Comparison of ENCODE assay signal across 9 cellular contexts in the genomic region with DNA sequence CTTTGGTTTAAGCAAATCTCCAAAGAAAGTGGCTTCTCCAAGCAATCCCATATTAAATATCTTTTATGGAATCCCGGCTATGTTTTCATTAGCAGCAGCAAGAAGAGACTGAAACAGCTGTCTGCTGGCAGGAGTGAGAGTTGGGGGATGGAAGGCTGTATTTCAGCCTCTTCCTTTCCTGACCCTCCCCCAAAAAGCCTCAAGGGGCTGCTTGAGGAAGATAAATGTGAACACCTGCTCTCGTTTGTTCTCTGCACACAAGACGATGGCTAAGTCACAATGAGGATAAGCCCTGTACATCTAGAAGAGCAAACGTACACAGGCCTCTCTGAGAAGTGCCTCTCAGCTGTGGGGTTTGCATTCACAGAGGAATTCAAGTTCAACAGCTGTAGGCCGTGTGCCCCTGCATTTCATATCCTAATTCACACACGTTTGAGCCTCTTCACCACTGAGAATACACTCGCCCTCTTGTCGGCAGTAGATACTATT. TPM values are rescaled to one million over a fixed set of nuclear protein-coding genes. Genes with fewer than 3 reads are reported as not detected.
DNase-seq lines count a peak whose midpoint lies in the region; ATAC-seq and TF ChIP-seq lines count a peak whose summit lies in the region.
"Had no signal": no experiment of that assay in that cellular context is flagged by ENCODE, and none has a peak within 500 bp of the region (broad histone marks: within the 10 kb centered on the region; RNA-seq: fewer than 3 reads in every experiment).

No MANE protein-coding gene starts in this region.

- TF ChIP-seq POLR2A in right lobe of liver (IDR thresholded peaks at IDR 0.05), result no peak
- no peak for TF ChIP-seq POLR2A in lower leg skin (IDR thresholded peaks at IDR 0.05)

- ATAC-seq in GM21447 (IDR thresholded peaks at IDR 0.05; ENCODE audit: unreplicated experiment) (peak; percentile 59), right lobe of liver (no peak)
- no peak for ATAC-seq in activated CD4-positive, CD25-positive, alpha-beta regulatory T cell treated with anti-CD3 and anti-CD28 coated beads, Interleukin-2, amount 50 U/mL, for 24 hours

- peaks cover 82% of the 10 kb centered on the region for H3K4me1 ChIP-seq in effector memory CD4-positive, alpha-beta T cell (ENCODE audit: control insufficient read depth, insufficient read depth, low read length, poor library complexity, severe bottlenecking)
- no peaks in the 10 kb centered on the region for H3K4me1 ChIP-seq in right lobe of liver
- H3K4me1 ChIP-seq: parathyroid adenoma had no signal

- intact Hi-C loops in right lobe of liver (cut with DNase I), result no loop called here
- intact Hi-C loops in lower leg skin (cut with DNase I; ENCODE audit: low total_unique reads), result no loop called here

- peak overlapping the region; percentile 39 for H3K27ac ChIP-seq in effector memory CD4-positive, alpha-beta T cell (ENCODE audit: insufficient read depth, low read length, poor library complexity, severe bottlenecking)
- H3K27ac ChIP-seq in right lobe of liver, result no peak overlapping the region
- H3K27ac ChIP-seq: parathyroid adenoma had no signal

- H3K4me3 ChIP-seq in effector memory CD4-positive, alpha-beta T cell (ENCODE audit: insufficient read depth, low read depth, low read length, poor library complexity, severe bottlenecking), result peak overlapping the region; percentile 32
- H3K4me3 ChIP-seq in right lobe of liver, result no peak overlapping the region
- H3K4me3 ChIP-seq in lower leg skin (ENCODE audit: low read depth, poor library complexity, severe bottlenecking), result no peak overlapping the region

- WGBS in right lobe of liver (ENCODE audit: insufficient coverage, low coverage, low lambda C conversion rate, missing lambda C conversion rate), result 41% methylated on average over 6 of the region's 8 CpGs
- WGBS in lower leg skin, 2 donors, result 74 to 82% methylated on average over 8 of the region's 8 CpGs

- TF ChIP-seq CTCF in right lobe of liver (IDR thresholded peaks at IDR 0.05) (no peak), lower leg skin (IDR thresholded peaks at IDR 0.05) (no peak)

- no peaks in the 10 kb centered on the region for H3K27me3 ChIP-seq in effector memory CD4-positive, alpha-beta T cell (replicated peaks; ENCODE audit: control insufficient read depth, insufficient read depth, low read length, poor library complexity, severe bottlenecking)
- no peaks in the 10 kb centered on the region for H3K27me3 ChIP-seq in right lobe of liver

- H3K9me3 ChIP-seq in effector memory CD4-positive, alpha-beta T cell (ENCODE audit: control insufficient read depth, low read length), result no peaks in the 10 kb centered on the region
- no peaks in the 10 kb centered on the region for H3K9me3 ChIP-seq in right lobe of liver

- DNase-seq in DMS153 (lab: John Stamatoyannopoulos, UW), result peak; percentile 70
- peak; percentile 100 for DNase-seq in NCI-H187 treated with DMSO at 0.1 percent for 48 hours (lab: John Stamatoyannopoulos, UW)
- DNase-seq in effector memory CD4-positive, alpha-beta T cell, result no peak
- DNase-seq in right lobe of liver, result no peak
- no peak for DNase-seq in activated CD4-positive, alpha-beta T cell treated with anti-CD3 and anti-CD28 coated beads, Interleukin-2, amount 50 U/mL, for 48 hours
- DNase-seq in lower leg skin (ENCODE audit: low spot score in 2 of 2), result no peak

- peaks cover 24% of the 10 kb centered on the region for H3K36me3 ChIP-seq in effector memory CD4-positive, alpha-beta T cell (ENCODE audit: control insufficient read depth, insufficient read depth, low read length)
- no peaks in the 10 kb centered on the region for H3K36me3 ChIP-seq in right lobe of liver

RNA-seq across cellular contexts. Expression of a gene that starts 16.3 kb away (rescaled TPM):
- total RNA-seq in right lobe of liver (1 to 10 TPM; 1.8 to 4.6 (median 3.5) TPM), lower leg skin (10 to 100 TPM in 2 of 4 donors, 1 to 10 TPM in 2; 5.2 to 21.3 (median 8.6) TPM)

Comparison
In these comparisons a context has a peak if more than half of its experiments do, and no peak if none do; other contexts are left out.
1. DNase-seq: peak in DMS153 (single experiment) and NCI-H187 treated with DMSO at 0.1 percent for 48 hours (single experiment); none in effector memory CD4-positive, alpha-beta T cell (0 of 3), right lobe of liver (0 of 3), activated CD4-positive, alpha-beta T cell treated with anti-CD3 and anti-CD28 coated beads, Interleukin-2, amount 50 U/mL, for 48 hours (0 of 2) and lower leg skin (0 of 2).